Comparison of ENCODE assay signal across 12 cellular contexts in the genomic region with DNA sequence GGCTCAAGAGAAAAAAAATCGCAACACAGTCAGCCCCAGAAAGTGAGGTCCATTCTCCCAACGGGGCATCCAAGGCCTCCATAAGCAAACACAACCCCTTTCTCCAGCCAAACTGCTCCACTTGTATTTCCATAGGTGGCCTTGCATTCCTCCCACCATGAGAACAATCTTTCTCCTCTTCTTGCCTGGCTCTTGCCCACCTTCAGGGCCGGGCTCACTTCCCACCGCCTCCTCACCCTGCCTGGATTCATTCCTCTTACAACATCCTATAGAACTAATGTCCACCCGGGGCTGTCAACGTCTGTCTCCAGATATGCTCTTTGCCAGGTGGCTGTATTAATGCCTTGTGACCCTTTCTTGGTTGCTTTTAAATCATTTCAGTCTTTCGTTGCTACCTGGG.
DNase-seq lines count a peak whose midpoint lies in the region; ATAC-seq and TF ChIP-seq lines count a peak whose summit lies in the region.
"Had no signal": no experiment of that assay in that cellular context is flagged by ENCODE, and none has a peak within 500 bp of the region (broad histone marks: within the 10 kb centered on the region; RNA-seq: fewer than 3 reads in every experiment).

No MANE protein-coding gene starts in this region.

- H3K27me3 Mint-ChIP-seq in activated CD8-positive, alpha-beta T cell treated with anti-CD3 and anti-CD28 coated beads, Interleukin-2, amount 10 ng/mL, durations not matched to agents 7 days and 5 days (ENCODE audit: low read depth), result no peaks in the 10 kb centered on the region
- no peaks in the 10 kb centered on the region for H3K27me3 Mint-ChIP-seq in activated CD8-positive, alpha-beta T cell treated with anti-CD3 and anti-CD28 coated beads for 36 hours
- H3K27me3 Mint-ChIP-seq in mesothelial cell of epicardium (ENCODE audit: low read depth), result no peaks in the 10 kb centered on the region
- H3K27me3 Mint-ChIP-seq: activated naive CD4-positive, alpha-beta T cell treated with anti-CD3 and anti-CD28 coated beads, Interleukin-2, amount 50 U/mL, for 24 hours had no signal

- POLR2A ChIA-PET in activated CD8-positive, alpha-beta T cell treated with anti-CD3 and anti-CD28 coated beads, Interleukin-2, amount 10 ng/mL, durations not matched to agents 7 days and 5 days (lab: Charles Lee), result no interaction called here
- POLR2A ChIA-PET in activated CD8-positive, alpha-beta T cell treated with anti-CD3 and anti-CD28 coated beads for 36 hours (lab: Charles Lee), result no interaction called here

- no peak overlapping the region for H3K9ac ChIP-seq in colonic mucosa (ENCODE audit: low read depth in 2 of 2, low read length in 2 of 2)

- peak; percentile 18 for DNase-seq in activated CD8-positive, alpha-beta T cell treated with anti-CD3 and anti-CD28 coated beads, Interleukin-2, amount 10 ng/mL, durations not matched to agents 7 days and 5 days
- DNase-seq in activated CD8-positive, alpha-beta T cell treated with anti-CD3 and anti-CD28 coated beads for 36 hours, result no peak
- peak; percentile 15 for DNase-seq in colonic mucosa
- no peak for DNase-seq in mesothelial cell of epicardium (ENCODE audit: low spot score in 2 of 2, unreplicated experiment in 2 of 2)
- DNase-seq in tibial artery, result peak; percentile 11 to 28
- no peak for DNase-seq in activated CD4-positive, alpha-beta T cell treated with anti-CD3 and anti-CD28 coated beads, Interleukin-2, amount 50 U/mL, for 1 hour
- no peak for DNase-seq in mucosa of gallbladder (ENCODE audit: low spot score)
- DNase-seq: activated CD4-positive, alpha-beta T cell treated with anti-CD3 and anti-CD28 coated beads, Interleukin-2, amount 10 ng/mL, durations not matched to agents 24 days and 14 days; NCI-H1105 treated with DMSO at 0.1 percent for 48 hours; NCI-H510A treated with DMSO at 0.1 percent for 48 hours had no signal

- CTCF ChIA-PET in activated CD8-positive, alpha-beta T cell treated with anti-CD3 and anti-CD28 coated beads, Interleukin-2, amount 10 ng/mL, durations not matched to agents 7 days and 5 days (lab: Charles Lee), result no interaction called here
- CTCF ChIA-PET in activated CD8-positive, alpha-beta T cell treated with anti-CD3 and anti-CD28 coated beads for 36 hours (lab: Charles Lee), result interaction anchor here (1.2 kb wide), 1 partner anchor 87 kb away, joined by 3 read pairs; no protein-coding TSS in a partner anchor

- H3K9me3 Mint-ChIP-seq in activated CD8-positive, alpha-beta T cell treated with anti-CD3 and anti-CD28 coated beads, Interleukin-2, amount 10 ng/mL, durations not matched to agents 7 days and 5 days (ENCODE audit: insufficient read depth), result no peaks in the 10 kb centered on the region
- no peaks in the 10 kb centered on the region for H3K9me3 Mint-ChIP-seq in activated CD8-positive, alpha-beta T cell treated with anti-CD3 and anti-CD28 coated beads for 36 hours
- H3K9me3 Mint-ChIP-seq in mesothelial cell of epicardium, result peaks cover 4% of the 10 kb centered on the region
- H3K9me3 Mint-ChIP-seq: activated CD4-positive, alpha-beta T cell treated with anti-CD3 and anti-CD28 coated beads, Interleukin-2, amount 10 ng/mL, durations not matched to agents 24 days and 14 days; activated naive CD4-positive, alpha-beta T cell treated with anti-CD3 and anti-CD28 coated beads, Interleukin-2, amount 50 U/mL, for 24 hours had no signal

- H3K36me3 Mint-ChIP-seq in activated CD8-positive, alpha-beta T cell treated with anti-CD3 and anti-CD28 coated beads, Interleukin-2, amount 10 ng/mL, durations not matched to agents 7 days and 5 days (ENCODE audit: low read depth), result peaks cover 23% of the 10 kb centered on the region
- H3K36me3 Mint-ChIP-seq in activated CD8-positive, alpha-beta T cell treated with anti-CD3 and anti-CD28 coated beads for 36 hours (ENCODE audit: low read depth), result no peaks in the 10 kb centered on the region
- H3K36me3 Mint-ChIP-seq in mesothelial cell of epicardium, result peaks cover 19% of the 10 kb centered on the region
- H3K36me3 Mint-ChIP-seq: activated naive CD4-positive, alpha-beta T cell treated with anti-CD3 and anti-CD28 coated beads, Interleukin-2, amount 50 U/mL, for 24 hours had no signal

- ATAC-seq in activated CD8-positive, alpha-beta T cell treated with anti-CD3 and anti-CD28 coated beads, Interleukin-2, amount 10 ng/mL, durations not matched to agents 7 days and 5 days, result no peak
- no peak for ATAC-seq in activated CD8-positive, alpha-beta T cell treated with anti-CD3 and anti-CD28 coated beads for 36 hours
- no peak for ATAC-seq in GM19324 (IDR thresholded peaks at IDR 0.05; ENCODE audit: low FRiP score, unreplicated experiment)

- H3K4me1 ChIP-seq in colonic mucosa (no peaks in the 10 kb centered on the region), tibial artery (peaks cover 11 to 74% (median 53%) of the 10 kb centered on the region in 4 donors)

- no peak overlapping the region for H3K4me3 ChIP-seq in colonic mucosa
- no peak overlapping the region for H3K4me3 ChIP-seq in tibial artery

- no peak overlapping the region for H3K27ac Mint-ChIP-seq in activated CD8-positive, alpha-beta T cell treated with anti-CD3 and anti-CD28 coated beads, Interleukin-2, amount 10 ng/mL, durations not matched to agents 7 days and 5 days
- no peak overlapping the region for H3K27ac Mint-ChIP-seq in activated CD8-positive, alpha-beta T cell treated with anti-CD3 and anti-CD28 coated beads for 36 hours
- peak overlapping the region; percentile 99 for H3K27ac Mint-ChIP-seq in mesothelial cell of epicardium
- H3K27ac Mint-ChIP-seq: activated CD4-positive, alpha-beta T cell treated with anti-CD3 and anti-CD28 coated beads, Interleukin-2, amount 10 ng/mL, durations not matched to agents 24 days and 14 days; activated naive CD4-positive, alpha-beta T cell treated with anti-CD3 and anti-CD28 coated beads, Interleukin-2, amount 50 U/mL, for 24 hours had no signal

- no peak for TF ChIP-seq CTCF in activated CD8-positive, alpha-beta T cell treated with anti-CD3 and anti-CD28 coated beads for 36 hours (IDR thresholded peaks at IDR 0.05)
- TF ChIP-seq CTCF in colonic mucosa (IDR thresholded peaks at IDR 0.05), result no peak
- no peak for TF ChIP-seq CTCF in mesothelial cell of epicardium (IDR thresholded peaks at IDR 0.05; ENCODE audit: unreplicated experiment)
- TF ChIP-seq CTCF in tibial artery (IDR thresholded peaks at IDR 0.05), result no peak

- intact Hi-C loops in activated CD8-positive, alpha-beta T cell treated with anti-CD3 and anti-CD28 coated beads for 36 hours (cut with micrococcal nuclease), result no loop called here
- intact Hi-C loops in colonic mucosa (cut with DNase I) (no loop called here), tibial artery (cut with DNase I; ENCODE audit: low total_unique reads) (no loop called here)

- no peak overlapping the region for H3K4me3 Mint-ChIP-seq in activated CD8-positive, alpha-beta T cell treated with anti-CD3 and anti-CD28 coated beads, Interleukin-2, amount 10 ng/mL, durations not matched to agents 7 days and 5 days
- no peak overlapping the region for H3K4me3 Mint-ChIP-seq in activated CD8-positive, alpha-beta T cell treated with anti-CD3 and anti-CD28 coated beads for 36 hours
- H3K4me3 Mint-ChIP-seq in mesothelial cell of epicardium, result peak overlapping the region; percentile 72
- H3K4me3 Mint-ChIP-seq: activated CD4-positive, alpha-beta T cell treated with anti-CD3 and anti-CD28 coated beads, Interleukin-2, amount 10 ng/mL, durations not matched to agents 24 days and 14 days; activated naive CD4-positive, alpha-beta T cell treated with anti-CD3 and anti-CD28 coated beads, Interleukin-2, amount 50 U/mL, for 24 hours had no signal

- H3K27ac ChIP-seq in colonic mucosa (no peak overlapping the region), tibial artery (peak overlapping the region; percentile 85 to 89)

- no peaks in the 10 kb centered on the region for H3K36me3 ChIP-seq in colonic mucosa
- peaks cover 0 to 4% (median 0%) of the 10 kb centered on the region in 3 donors for H3K36me3 ChIP-seq in tibial artery

- H3K9me3 ChIP-seq in colonic mucosa (no peaks in the 10 kb centered on the region), tibial artery (no peaks in the 10 kb centered on the region)

- H3K27me3 ChIP-seq in colonic mucosa, result no peaks in the 10 kb centered on the region
- no peaks in the 10 kb centered on the region for H3K27me3 ChIP-seq in tibial artery

- peaks cover 27% of the 10 kb centered on the region for H3K4me1 Mint-ChIP-seq in activated CD8-positive, alpha-beta T cell treated with anti-CD3 and anti-CD28 coated beads, Interleukin-2, amount 10 ng/mL, durations not matched to agents 7 days and 5 days (ENCODE audit: low read depth)
- peaks cover 18% of the 10 kb centered on the region for H3K4me1 Mint-ChIP-seq in activated CD8-positive, alpha-beta T cell treated with anti-CD3 and anti-CD28 coated beads for 36 hours (ENCODE audit: low read depth)
- peaks cover 69% of the 10 kb centered on the region for H3K4me1 Mint-ChIP-seq in mesothelial cell of epicardium

Comparison
In these comparisons a context has a peak if more than half of its experiments do, and no peak if none do; other contexts are left out.
1. DNase-seq: peak in activated CD8-positive, alpha-beta T cell treated with anti-CD3 and anti-CD28 coated beads, Interleukin-2, amount 10 ng/mL, durations not matched to agents 7 days and 5 days (single experiment), colonic mucosa (single experiment) and tibial artery (2 of 2); none in activated CD8-positive, alpha-beta T cell treated with anti-CD3 and anti-CD28 coated beads for 36 hours (single experiment), mesothelial cell of epicardium (0 of 2), activated CD4-positive, alpha-beta T cell treated with anti-CD3 and anti-CD28 coated beads, Interleukin-2, amount 50 U/mL, for 1 hour (single experiment) and mucosa of gallbladder (single experiment).